ENCODE assay signal across 1 cellular context in genomic region chr3:126475411-126476114, GRCh38.
TF ChIP-seq lines count a peak whose summit lies in the region.

Gene ZXDC (minus strand): TSS chr3:126475891. CDS start chr3:126475865, 26 bp downstream.

TF ChIP-seq in HepG2, 621 proteins besides CTCF, POLR2A, EP300 and RAD21 (continued from another document and continues in another):
- TF ChIP-seq ZNF18 (CRISPR knock-in tag; IDR thresholded peaks at IDR 0.05; ENCODE audit: insufficient replicate concordance) (no peak), ZNF639 (CRISPR knock-in tag; conservative IDR thresholded peaks at IDR 0.05) (no peak; the same call in 1 of the 2 replicates), BATF2 (CRISPR knock-in tag; IDR thresholded peaks at IDR 0.05) (no peak), CENPX (CRISPR knock-in tag; IDR thresholded peaks at IDR 0.05) (no peak), ZNF10 (CRISPR knock-in tag; IDR thresholded peaks at IDR 0.05; ENCODE audit: borderline replicate concordance, low read depth) (no peak), MIER2 (CRISPR knock-in tag; IDR thresholded peaks at IDR 0.05) (no peak), ZNF605 (CRISPR knock-in tag; IDR thresholded peaks at IDR 0.05) (no peak), MED8 (CRISPR knock-in tag; IDR thresholded peaks at IDR 0.05; ENCODE audit: insufficient replicate concordance) (no peak), ZBTB49 (CRISPR knock-in tag; IDR thresholded peaks at IDR 0.05; ENCODE audit: borderline replicate concordance) (no peak), ZNF251 (CRISPR knock-in tag; IDR thresholded peaks at IDR 0.05) (no peak), HMG20B (CRISPR knock-in tag; conservative IDR thresholded peaks at IDR 0.05) (no peak), PAX8 (CRISPR knock-in tag; IDR thresholded peaks at IDR 0.05; ENCODE audit: borderline replicate concordance) (no peak), FOXO1 (CRISPR knock-in tag; IDR thresholded peaks at IDR 0.05) (no peak; the same call in 1 of the 2 replicates), ZNF557 (CRISPR knock-in tag; IDR thresholded peaks at IDR 0.05) (no peak), CCDC6 (CRISPR knock-in tag; IDR thresholded peaks at IDR 0.05) (no peak), ZNF660 (CRISPR knock-in tag; IDR thresholded peaks at IDR 0.05; ENCODE audit: borderline replicate concordance, low read depth) (no peak), NPAS2 (CRISPR knock-in tag; IDR thresholded peaks at IDR 0.05; ENCODE audit: borderline replicate concordance) (no peak), U2AF2 (IDR thresholded peaks at IDR 0.05; ENCODE audit: low read depth, low read length) (no peak), NFIB (CRISPR knock-in tag; IDR thresholded peaks at IDR 0.05; ENCODE audit: borderline replicate concordance) (no peak), ZBTB2 (CRISPR knock-in tag; IDR thresholded peaks at IDR 0.05; ENCODE audit: low read depth) (peak; percentile 95), ZSCAN22 (CRISPR knock-in tag; IDR thresholded peaks at IDR 0.05) (no peak), ZSCAN20 (CRISPR knock-in tag; IDR thresholded peaks at IDR 0.05; ENCODE audit: borderline replicate concordance) (peak; percentile 31; the same call in 1 of the 2 replicates), ZNF350 (CRISPR knock-in tag; IDR thresholded peaks at IDR 0.05; ENCODE audit: borderline replicate concordance, low read depth) (no peak), ZNF646 (CRISPR knock-in tag; IDR thresholded peaks at IDR 0.05) (no peak), IKZF1 (IDR thresholded peaks at IDR 0.05) (no peak), TERF1 (CRISPR knock-in tag; IDR thresholded peaks at IDR 0.05) (no peak), ZNF577 (CRISPR knock-in tag; IDR thresholded peaks at IDR 0.05; ENCODE audit: borderline replicate concordance, low read depth) (no peak), FLYWCH1 (CRISPR knock-in tag; IDR thresholded peaks at IDR 0.05) (no peak), ATF5 (CRISPR knock-in tag; IDR thresholded peaks at IDR 0.05; ENCODE audit: low read depth) (no peak), NKX3-1 (CRISPR knock-in tag; IDR thresholded peaks at IDR 0.05) (no peak), SKI (IDR thresholded peaks at IDR 0.05; ENCODE audit: partially characterized antibody) (peak; percentile 56), ZFX (CRISPR knock-in tag; IDR thresholded peaks at IDR 0.05; ENCODE audit: low read depth) (peak; percentile 68; the same call in 1 of the 2 replicates), NR3C1 (CRISPR knock-in tag; IDR thresholded peaks at IDR 0.05) (no peak), MTF2 (CRISPR knock-in tag; IDR thresholded peaks at IDR 0.05; ENCODE audit: borderline replicate concordance) (no peak), ZBTB4 (CRISPR knock-in tag; IDR thresholded peaks at IDR 0.05; ENCODE audit: borderline replicate concordance) (no peak), SUZ12 (IDR thresholded peaks at IDR 0.05; ENCODE audit: low read depth, low read length) (no peak), JARID2 (CRISPR knock-in tag; IDR thresholded peaks at IDR 0.05; ENCODE audit: insufficient replicate concordance) (no peak), PCBP2 (optimal IDR thresholded peaks at IDR 0.05; ENCODE audit: low read depth, low read length, poor library complexity, severe bottlenecking) (no peak), KMT2A (CRISPR knock-in tag; IDR thresholded peaks at IDR 0.05) (no peak)
